ENCODE assay signal across 20 cellular contexts in the genomic region with DNA sequence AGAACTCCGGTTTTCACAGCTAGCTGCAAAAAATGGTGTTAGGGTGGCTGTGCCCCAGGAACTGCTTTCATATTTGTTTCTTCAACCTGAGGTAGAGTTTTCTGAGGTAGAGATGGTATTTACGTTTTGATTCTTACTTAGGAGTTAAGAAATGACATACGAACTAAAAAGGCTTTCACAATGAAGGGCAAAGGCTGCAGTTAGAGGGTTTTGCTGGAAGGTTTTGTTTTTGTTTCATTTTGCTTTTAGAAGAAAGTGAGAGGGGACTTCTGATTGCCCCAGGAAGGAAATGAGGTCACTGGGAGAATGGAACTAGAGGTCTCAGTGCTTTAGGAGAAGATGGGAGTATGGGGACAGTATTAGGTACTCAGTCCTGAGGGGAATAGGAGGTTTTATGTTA. TPM values are rescaled to one million over a fixed set of nuclear protein-coding genes. Genes with fewer than 3 reads are reported as not detected.
A peak's percentile ranks its signal among the peaks of the same experiment; 100 is the strongest.
DNase-seq lines count a peak whose midpoint lies in the region; ATAC-seq, FAIRE-seq and TF ChIP-seq lines count a peak whose summit lies in the region.
"Had no signal": no experiment of that assay in that cellular context is flagged by ENCODE, and none has a peak within 500 bp of the region (broad histone marks: within the 10 kb centered on the region; RNA-seq: fewer than 3 reads in every experiment).

No MANE protein-coding gene starts in this region.

- H3K9me3 ChIP-seq in endothelial cell of umbilical vein (replicated peaks; ENCODE audit: control insufficient read depth, insufficient read depth, low read length): no peaks in the 10 kb centered on the region
- H3K9me3 ChIP-seq: left ventricle myocardium inferior, upper lobe of left lung had no signal

- H3K9me1 ChIP-seq in endothelial cell of umbilical vein (replicated peaks; ENCODE audit: control insufficient read depth, extremely low read depth, insufficient read depth, low read length): no peaks in the 10 kb centered on the region

- POLR2A ChIA-PET in activated CD4-positive, alpha-beta T cell treated with anti-CD3 and anti-CD28 coated beads, Interleukin-2, amount 10 ng/mL, durations not matched to agents 7 days and 5 days (lab: Charles Lee): no interaction called here
- POLR2A ChIA-PET in endothelial cell of umbilical vein (lab: Charles Lee): no interaction called here

- H3K4me1 ChIP-seq in endothelial cell of umbilical vein (ENCODE audit: control insufficient read depth, extremely low read depth, insufficient read depth, low read length): peaks cover 9% of the 10 kb centered on the region
- H3K4me1 ChIP-seq: left ventricle myocardium inferior, upper lobe of left lung had no signal

- H3K79me2 ChIP-seq in endothelial cell of umbilical vein (ENCODE audit: control insufficient read depth, insufficient read depth, low read length): no peaks in the 10 kb centered on the region

- H3K36me3 Mint-ChIP-seq in activated CD4-positive, alpha-beta T cell treated with anti-CD3 and anti-CD28 coated beads, Interleukin-2, amount 10 ng/mL, durations not matched to agents 7 days and 5 days (ENCODE audit: low read depth): peaks cover 58% of the 10 kb centered on the region
- peaks cover 57% of the 10 kb centered on the region for H3K36me3 Mint-ChIP-seq in T-helper 2 cell treated with Interferon-gamma antibody and Interleukin-4, amounts not matched to agents 5 μg/mL and 100 μg/mL, for 36 hours (ENCODE audit: low read depth)

- no peak overlapping the region for H3K4me3 Mint-ChIP-seq in activated CD4-positive, alpha-beta T cell treated with anti-CD3 and anti-CD28 coated beads, Interleukin-2, amount 10 ng/mL, durations not matched to agents 7 days and 5 days
- H3K4me3 Mint-ChIP-seq in T-helper 2 cell treated with Interferon-gamma antibody and Interleukin-4, amounts not matched to agents 5 μg/mL and 100 μg/mL, for 36 hours: peak overlapping the region; percentile 13
- H3K4me3 Mint-ChIP-seq: HFFc6 had no signal

- peak overlapping the region; percentile 47 for H3K4me2 ChIP-seq in endothelial cell of umbilical vein (ENCODE audit: insufficient read depth, low read length)

- ATAC-seq in GM21576 (IDR thresholded peaks at IDR 0.05; ENCODE audit: unreplicated experiment): no peak

- TF ChIP-seq CTCF in GM12865 (IDR thresholded peaks at IDR 0.05; ENCODE audit: insufficient read depth, low read depth, low read length, missing control alignments): no peak
- no peak for TF ChIP-seq CTCF in endothelial cell of umbilical vein (IDR thresholded peaks at IDR 0.05; ENCODE audit: extremely low read depth in 1 of 2, insufficient read depth in 1 of 2, low read depth in 1 of 2, low read length in 2 of 2)
- no peak for TF ChIP-seq CTCF in D721Med (IDR thresholded peaks at IDR 0.05; ENCODE audit: insufficient read depth, missing control alignments)

- no peak for DNase-seq in activated CD4-positive, alpha-beta T cell treated with anti-CD3 and anti-CD28 coated beads, Interleukin-2, amount 10 ng/mL, durations not matched to agents 7 days and 5 days
- no peak for DNase-seq in activated CD4-positive, alpha-beta T cell treated with anti-CD3 and anti-CD28 coated beads, Interleukin-2, amount 50 U/mL, for 1 hour
- peak; percentile 51 for DNase-seq in GM12865 (ENCODE audit: low read depth)
- no peak for DNase-seq in T-helper 2 cell treated with Interferon-gamma antibody and Interleukin-4, amounts not matched to agents 5 μg/mL and 100 μg/mL, for 36 hours (ENCODE audit: low spot score)
- DNase-seq in endothelial cell of umbilical vein (ENCODE audit: low read depth, low spot score): peak; percentile 37
- no peak for DNase-seq in D721Med (ENCODE audit: insufficient read length, low spot score)
- no peak for DNase-seq in dedifferentiated amniotic fluid mesenchymal stem cell (ENCODE audit: extremely low spot score)
- DNase-seq: activated CD4-positive, CD25-positive, alpha-beta regulatory T cell treated with anti-CD3 and anti-CD28 coated beads, Interleukin-2, amount 50 U/mL, for 72 hours; COR-L47; effector CD4-positive, alpha-beta T cell; GDM1; HFFc6; KG1; left ventricle myocardium inferior; NCI-H1417 treated with DMSO at 0.1 percent for 48 hours; NK-92 treated with Interleukin-12 subunit alpha and Interleukin-12 subunit beta, amount 100 ng/mL, for 24 hours; small intestine; upper lobe of left lung had no signal

- dilution Hi-C loops in endothelial cell of umbilical vein (cut with MboI; ENCODE audit: extremely low pct_ligation_motif_present, low sequenced_read_pairs): no loop called here

- BruUV-seq in endothelial cell of umbilical vein (replicated peaks; lab: Mats Ljungman, UMichigan): no TSS peak

- no peaks in the 10 kb centered on the region for H3K27me3 ChIP-seq in endothelial cell of umbilical vein (ENCODE audit: control insufficient read depth in 2 of 2, insufficient read depth in 2 of 2, low read length in 2 of 2)
- H3K27me3 ChIP-seq: upper lobe of left lung had no signal

- H3K27ac ChIP-seq in endothelial cell of umbilical vein (ENCODE audit: insufficient read depth, low read depth, low read length): peak overlapping the region; percentile 28
- H3K27ac ChIP-seq: left ventricle myocardium inferior, upper lobe of left lung had no signal

- no peaks in the 10 kb centered on the region for H4K20me1 ChIP-seq in endothelial cell of umbilical vein (replicated peaks; ENCODE audit: control insufficient read depth, extremely low read depth, insufficient read depth, low read length)

- H3K9me3 Mint-ChIP-seq in activated CD4-positive, alpha-beta T cell treated with anti-CD3 and anti-CD28 coated beads, Interleukin-2, amount 10 ng/mL, durations not matched to agents 7 days and 5 days: no peaks in the 10 kb centered on the region
- no peaks in the 10 kb centered on the region for H3K9me3 Mint-ChIP-seq in T-helper 2 cell treated with Interferon-gamma antibody and Interleukin-4, amounts not matched to agents 5 μg/mL and 100 μg/mL, for 36 hours
- H3K9me3 Mint-ChIP-seq: HFFc6 had no signal

- H3K27me3 Mint-ChIP-seq in activated CD4-positive, alpha-beta T cell treated with anti-CD3 and anti-CD28 coated beads, Interleukin-2, amount 10 ng/mL, durations not matched to agents 7 days and 5 days: no peaks in the 10 kb centered on the region
- no peaks in the 10 kb centered on the region for H3K27me3 Mint-ChIP-seq in T-helper 2 cell treated with Interferon-gamma antibody and Interleukin-4, amounts not matched to agents 5 μg/mL and 100 μg/mL, for 36 hours (ENCODE audit: low read depth)
- H3K27me3 Mint-ChIP-seq: progenitor cell of endocrine pancreas had no signal

- H3K9ac ChIP-seq in endothelial cell of umbilical vein (replicated peaks; ENCODE audit: extremely low read depth, insufficient read depth, low read length): no peak overlapping the region

- TF ChIP-seq POLR2A in endothelial cell of umbilical vein (IDR thresholded peaks at IDR 0.05; ENCODE audit: low read depth, low read length): no peak

- H3K4me3 ChIP-seq in GM12865 (ENCODE audit: low read depth, low read length) (peak overlapping the region; percentile 20; the same call in 1 of the 2 replicates), endothelial cell of umbilical vein (replicated peaks in 1 of 3; ENCODE audit: insufficient read depth in 1 of 3, low read depth in 1 of 3, low read length in 3 of 3) (no peak overlapping the region)
- H3K4me3 ChIP-seq: left ventricle myocardium inferior, upper lobe of left lung had no signal

- H3K36me3 ChIP-seq in endothelial cell of umbilical vein (ENCODE audit: control insufficient read depth in 2 of 2, extremely low read depth in 1 of 2, insufficient read depth in 2 of 2, low read length in 2 of 2): peaks cover 0 to 7% of the 10 kb centered on the region in 2 experiments
- H3K36me3 ChIP-seq: left ventricle myocardium inferior, upper lobe of left lung had no signal

- no peak for FAIRE-seq in endothelial cell of umbilical vein (lab: Jason Lieb, UNC)
- FAIRE-seq in D721Med (lab: Jason Lieb, UNC): no peak
- FAIRE-seq: small intestine had no signal

- intact Hi-C loops in endothelial cell of umbilical vein (cut with micrococcal nuclease): no loop called here

- peak overlapping the region; percentile 48 for H2AFZ ChIP-seq in endothelial cell of umbilical vein (ENCODE audit: low read depth, low read length)

- peak overlapping the region; percentile 81 for H3K27ac Mint-ChIP-seq in activated CD4-positive, alpha-beta T cell treated with anti-CD3 and anti-CD28 coated beads, Interleukin-2, amount 10 ng/mL, durations not matched to agents 7 days and 5 days
- H3K27ac Mint-ChIP-seq in T-helper 2 cell treated with Interferon-gamma antibody and Interleukin-4, amounts not matched to agents 5 μg/mL and 100 μg/mL, for 36 hours: peak overlapping the region; percentile 74
- H3K27ac Mint-ChIP-seq: HFFc6 had no signal

- CTCF ChIA-PET in activated CD4-positive, alpha-beta T cell treated with anti-CD3 and anti-CD28 coated beads, Interleukin-2, amount 10 ng/mL, durations not matched to agents 7 days and 5 days (lab: Charles Lee): interaction anchor here (1.4 kb wide), 1 partner anchor 14 kb away, joined by 4 read pairs; no protein-coding TSS in a partner anchor
- CTCF ChIA-PET in endothelial cell of umbilical vein (lab: Charles Lee): no interaction called here

- peaks cover 33% of the 10 kb centered on the region for H3K4me1 Mint-ChIP-seq in activated CD4-positive, alpha-beta T cell treated with anti-CD3 and anti-CD28 coated beads, Interleukin-2, amount 10 ng/mL, durations not matched to agents 7 days and 5 days
- H3K4me1 Mint-ChIP-seq in T-helper 2 cell treated with Interferon-gamma antibody and Interleukin-4, amounts not matched to agents 5 μg/mL and 100 μg/mL, for 36 hours (ENCODE audit: low read depth): peaks cover 26% of the 10 kb centered on the region

TF ChIP-seq in endothelial cell of umbilical vein, 7 proteins besides CTCF, POLR2A, EP300 and RAD21:
- TF ChIP-seq POLR2AphosphoS5 (IDR thresholded peaks at IDR 0.05; ENCODE audit: insufficient read depth, low read depth, low read length): no peak
TF ChIP-seq in endothelial cell of umbilical vein: peak in this region for 0.

RNA-seq across cellular contexts. Expression of gene CDCA7, which starts 15.5 kb away (rescaled TPM):
- 100 to 1,000 TPM; 105 to 113 TPM for total RNA-seq in activated CD4-positive, alpha-beta T cell treated with anti-CD3 and anti-CD28 coated beads, Interleukin-2, amount 10 ng/mL, durations not matched to agents 7 days and 5 days
- 27.7 and 29.7 TPM in 2 replicates for total RNA-seq in endothelial cell of umbilical vein
- 12.1 and 14.9 TPM in 2 replicates for polyA plus RNA-seq in endothelial cell of umbilical vein
- polyA plus RNA-seq in endothelial cell of umbilical vein (2011; cell fraction: cytosol; rRNA removed): 23.3 and 28.9 TPM in 2 replicates
- polyA plus RNA-seq in endothelial cell of umbilical vein (2011; cell fraction: nucleus; rRNA removed): 54.9 and 79.0 TPM in 2 replicates
- polyA plus RNA-seq in endothelial cell of umbilical vein (2012): 16.0 and 24.2 TPM in 2 replicates
- polyA minus RNA-seq in endothelial cell of umbilical vein: 10.7 TPM in 2 replicates
- polyA minus RNA-seq in endothelial cell of umbilical vein (2011; cell fraction: cytosol; rRNA and poly(A)+ RNA removed): 19.5 TPM
- polyA minus RNA-seq in endothelial cell of umbilical vein (2011; cell fraction: nucleus; rRNA and poly(A)+ RNA removed): 7.5 and 11.7 TPM in 2 replicates

Comparison
In these comparisons a context has a peak if more than half of its experiments do, and no peak if none do; other contexts are left out.
1. DNase-seq: peak in GM12865 (single experiment) and endothelial cell of umbilical vein (single experiment); none in activated CD4-positive, alpha-beta T cell treated with anti-CD3 and anti-CD28 coated beads, Interleukin-2, amount 10 ng/mL, durations not matched to agents 7 days and 5 days (single experiment), activated CD4-positive, alpha-beta T cell treated with anti-CD3 and anti-CD28 coated beads, Interleukin-2, amount 50 U/mL, for 1 hour (single experiment), T-helper 2 cell treated with Interferon-gamma antibody and Interleukin-4, amounts not matched to agents 5 μg/mL and 100 μg/mL, for 36 hours (single experiment), D721Med (single experiment) and dedifferentiated amniotic fluid mesenchymal stem cell (single experiment).